ENCODE assay signal across 1 cellular context in genomic region chr1:12144969-12145368, GRCh38.
A peak's percentile ranks its signal among the peaks of the same experiment; 100 is the strongest.
TF ChIP-seq lines count a peak whose summit lies in the region.

No MANE protein-coding gene starts in this region.

TF ChIP-seq in K562, 482 proteins besides CTCF, POLR2A, EP300 and RAD21 (continued from another document):
- TF ChIP-seq ZNF124 (CRISPR knock-in tag; IDR thresholded peaks at IDR 0.05), result no peak
- TF ChIP-seq KDM2B (CRISPR knock-in tag; IDR thresholded peaks at IDR 0.05), result no peak
- no peak for TF ChIP-seq NFE2 (IDR thresholded peaks at IDR 0.05; ENCODE audit: low read depth)
- TF ChIP-seq POLR2G (IDR thresholded peaks at IDR 0.05; ENCODE audit: low read depth, low read length), result peak; percentile 38; the same call in 1 of the 2 replicates
- no peak for TF ChIP-seq BRCA1 (IDR thresholded peaks at IDR 0.05)
- TF ChIP-seq BRCA1 (CRISPR knock-in tag; IDR thresholded peaks at IDR 0.05), result no peak
- TF ChIP-seq TFAP4 (CRISPR knock-in tag; IDR thresholded peaks at IDR 0.05; ENCODE audit: borderline replicate concordance), result 0 out of 2 replicates have a peak, but pooled peaks have one; percentile 20
- no peak for TF ChIP-seq RBM39 (optimal IDR thresholded peaks at IDR 0.05; ENCODE audit: low read depth, low read length)
- TF ChIP-seq ZNF146 (CRISPR knock-in tag; IDR thresholded peaks at IDR 0.05; ENCODE audit: unreplicated experiment), result no peak
- no peak for TF ChIP-seq HBP1 (CRISPR knock-in tag; IDR thresholded peaks at IDR 0.05)
- no peak for TF ChIP-seq FOSL1 (tag; conservative IDR thresholded peaks at IDR 0.05)
- no peak for TF ChIP-seq ZNF740 (CRISPR knock-in tag; IDR thresholded peaks at IDR 0.05)
- no peak for TF ChIP-seq ZNF740 (tag; IDR thresholded peaks at IDR 0.05)
